8 cellular contexts compared by ENCODE assay signal in genomic region chr2:27703638-27704341, GRCh38. TPM values are rescaled to one million over a fixed set of nuclear protein-coding genes. Genes with fewer than 3 reads are reported as not detected.
A peak's percentile ranks its signal among the peaks of the same experiment; 100 is the strongest.
DNase-seq lines count a peak whose midpoint lies in the region; ATAC-seq, FAIRE-seq and TF ChIP-seq lines count a peak whose summit lies in the region.

No MANE protein-coding gene starts in this region.

- peak overlapping the region; percentile 21 for H2AFZ ChIP-seq in HepG2 (ENCODE audit: low read length)

- in situ Hi-C loops in HepG2 (cut with HindIII; ENCODE audit: extremely low pct_ligation_motif_present, low pct_unique_long_range_greater_than_20kb), result loop anchor here (10.0 kb wide), 1 partner anchor 691 kb away; the partner anchor contains the start of gene FOSL2

- H3K27ac ChIP-seq in CD4-positive, alpha-beta memory T cell (ENCODE audit: low read depth, low read length), result no peak overlapping the region
- no peak overlapping the region for H3K27ac ChIP-seq in HepG2 (ENCODE audit: extremely low read length, insufficient read depth, low read length)

- TF ChIP-seq RAD21 in HepG2 (CRISPR knock-in tag; IDR thresholded peaks at IDR 0.05), result peak; percentile 87

- POLR2A ChIA-PET in CD4-positive, alpha-beta memory T cell (lab: Charles Lee; ENCODE audit: partially characterized antibody), result interaction anchor here (0.6 to 1.1 kb wide), 2 partner anchors 405 to 749 kb away, joined by 3 to 6 read pairs; no protein-coding TSS in a partner anchor
- POLR2A ChIA-PET in HepG2 (lab: Yijun Ruan, JAX), result interaction anchor here (0.8 to 1.4 kb wide), 5 partner anchors 10 to 693 kb away, joined by 3 to 11 read pairs (median 4); no protein-coding TSS in a partner anchor

- TF ChIP-seq EP300 in HepG2 (IDR thresholded peaks at IDR 0.05; ENCODE audit: low read depth in 2 of 2, low read length in 2 of 2), result no peak
- TF ChIP-seq EP300 in HepG2 (CRISPR knock-in tag; IDR thresholded peaks at IDR 0.05; ENCODE audit: borderline replicate concordance), result no peak

- intact Hi-C loops in CD4-positive, alpha-beta memory T cell (cut with micrococcal nuclease), result loop anchor here (1.0 kb wide), 3 partner anchors 689 to 749 kb away; partner anchors contain the start of gene FOSL2
- intact Hi-C loops in HepG2 (cut with micrococcal nuclease; ENCODE audit: unreplicated experiment), result loop anchor here (1.0 to 10.0 kb wide), 5 partner anchors 50 to 861 kb away; partner anchors contain the start of gene MRPL33

- H3K27me3 ChIP-seq in CD4-positive, alpha-beta memory T cell (ENCODE audit: insufficient read depth, low read length), result no peaks in the 10 kb centered on the region
- no peaks in the 10 kb centered on the region for H3K27me3 ChIP-seq in HepG2 (ENCODE audit: control insufficient read depth in 1 of 2, insufficient read depth in 2 of 2, low read length in 2 of 2)

- H3K4me2 ChIP-seq in HepG2 (ENCODE audit: low read depth, low read length), result peak overlapping the region; percentile 58

- no peaks in the 10 kb centered on the region for H3K27me3 Mint-ChIP-seq in CD4-positive, alpha-beta memory T cell
- peaks cover 3% of the 10 kb centered on the region for H3K27me3 Mint-ChIP-seq in HFFc6 (ENCODE audit: insufficient read depth)

- H3K9me3 ChIP-seq in CD4-positive, alpha-beta memory T cell (ENCODE audit: control insufficient read depth in 1 of 2, low read length in 2 of 2), result no peaks in the 10 kb centered on the region
- no peaks in the 10 kb centered on the region for H3K9me3 ChIP-seq in HepG2 (ENCODE audit: low read length)

- no peak overlapping the region for H3K9ac ChIP-seq in HepG2 (ENCODE audit: insufficient read depth, low read depth, low read length)

- H3K36me3 Mint-ChIP-seq in CD4-positive, alpha-beta memory T cell, result no peaks in the 10 kb centered on the region
- H3K36me3 Mint-ChIP-seq in HFFc6 (ENCODE audit: low read depth), result no peaks in the 10 kb centered on the region

- DNase-seq in CD4-positive, alpha-beta memory T cell, result peak; percentile 74 to 79 (median 76)
- DNase-seq in HFFc6, result peak; percentile 84
- DNase-seq in NCI-H510A treated with DMSO at 0.1 percent for 48 hours (lab: John Stamatoyannopoulos, UW), result peak; percentile 80
- peak; percentile 76 for DNase-seq in activated CD4-positive, alpha-beta T cell treated with anti-CD3 and anti-CD28 coated beads for 1 hour
- DNase-seq in cerebellum (ENCODE audit: low spot score), result peak; percentile 76
- DNase-seq in HepG2 (ENCODE audit: low spot score), result peak; percentile 80
- peak; percentile 90 for DNase-seq in stimulated activated CD4-positive, alpha-beta T cell treated with anti-CD3 and anti-CD28 coated beads, Interleukin-4, amount 100 ng/mL, for 24 hours

- BruUV-seq in HepG2 (replicated peaks; lab: Mats Ljungman, UMichigan), result no TSS peak

- peak; percentile 99 for TF ChIP-seq CTCF in HFFc6 (IDR thresholded peaks at IDR 0.05)
- peak; percentile 96 for TF ChIP-seq CTCF in HepG2 (CRISPR knock-in tag; IDR thresholded peaks at IDR 0.05)

- H3K9me3 Mint-ChIP-seq in CD4-positive, alpha-beta memory T cell, result no peaks in the 10 kb centered on the region
- H3K9me3 Mint-ChIP-seq in HFFc6, result no peaks in the 10 kb centered on the region

- peak; percentile 85 for ATAC-seq in HepG2
- ATAC-seq in GM18520 (IDR thresholded peaks at IDR 0.05; ENCODE audit: unreplicated experiment), result no peak

- H3K79me2 ChIP-seq in HepG2 (ENCODE audit: insufficient read depth, low read length), result no peaks in the 10 kb centered on the region

- 28% methylated on average over 9 of the region's 9 CpGs for WGBS in HepG2 (ENCODE audit: low lambda C conversion rate)

- H3K4me1 ChIP-seq in CD4-positive, alpha-beta memory T cell (ENCODE audit: insufficient read depth, low read length), result peaks cover 8% of the 10 kb centered on the region
- peaks cover 55% of the 10 kb centered on the region for H3K4me1 ChIP-seq in HepG2 (ENCODE audit: insufficient read depth, low read length)

- peaks cover 3 to 11% (median 3%) of the 10 kb centered on the region in 4 donors for H3K4me1 Mint-ChIP-seq in CD4-positive, alpha-beta memory T cell
- peaks cover 59% of the 10 kb centered on the region for H3K4me1 Mint-ChIP-seq in HFFc6 (ENCODE audit: low read depth)

- CTCF ChIA-PET in CD4-positive, alpha-beta memory T cell (lab: Charles Lee; ENCODE audit: partially characterized antibody), result interaction anchor here (0.6 to 3.0 kb wide), 20 partner anchors 9 to 790 kb away, joined by 3 to 31 read pairs (median 4); no protein-coding TSS in a partner anchor
- CTCF ChIA-PET in HepG2 (lab: Yijun Ruan, JAX; ENCODE audit: low intra/inter-chr PET ratio, low total read pairs), result interaction anchor here (0.8 to 2.6 kb wide), 7 partner anchors 20 to 749 kb away, joined by 3 to 14 read pairs (median 5); no protein-coding TSS in a partner anchor

- H3K27ac Mint-ChIP-seq in CD4-positive, alpha-beta memory T cell, result peak overlapping the region in 1 of 7 donors; percentile 2
- peak overlapping the region; percentile 68 for H3K27ac Mint-ChIP-seq in HFFc6

- peak; percentile 99 for FAIRE-seq in HepG2 (lab: Jason Lieb, UNC)

- H4K20me1 ChIP-seq in HepG2 (ENCODE audit: insufficient read depth, low read length), result no peaks in the 10 kb centered on the region

- H3K4me3 Mint-ChIP-seq in CD4-positive, alpha-beta memory T cell, result no peak overlapping the region
- H3K4me3 Mint-ChIP-seq in HFFc6, result no peak overlapping the region

- H3K4me3 ChIP-seq in CD4-positive, alpha-beta memory T cell (ENCODE audit: low read length in 2 of 2), result no peak overlapping the region
- no peak overlapping the region for H3K4me3 ChIP-seq in HepG2 (replicated peaks in 1 of 3; ENCODE audit: insufficient read depth in 1 of 3, low read depth in 2 of 3, low read length in 3 of 3)

- no peak for TF ChIP-seq POLR2A in HepG2 (IDR thresholded peaks at IDR 0.05; ENCODE audit: insufficient read depth in 1 of 2, low read depth in 2 of 2, low read length in 2 of 2)

- H3K36me3 ChIP-seq in CD4-positive, alpha-beta memory T cell (ENCODE audit: insufficient read depth, low read length), result no peaks in the 10 kb centered on the region
- no peaks in the 10 kb centered on the region for H3K36me3 ChIP-seq in HepG2 (replicated peaks in 1 of 2; ENCODE audit: control insufficient read depth in 1 of 2, insufficient read depth in 2 of 2, low read length in 2 of 2)

RNA-seq across cellular contexts. Expression of gene SLC4A1AP, which starts 40.1 kb away (rescaled TPM):
- total RNA-seq in CD4-positive, alpha-beta memory T cell, result 10 to 100 TPM; 24.4 to 26.6 TPM
- polyA plus RNA-seq in CD4-positive, alpha-beta memory T cell, result 10 to 100 TPM; 26.4 to 32.1 TPM
- 10 to 100 TPM; 23.0 to 27.1 (median 24.5) TPM for total RNA-seq in HFFc6 (2021; fragmentation: NEBNext Ultra II Directional; extraction: Animal tissue kit (Norgen Biotek cat#: 25700))
- total RNA-seq in cerebellum (20.4 TPM), HepG2 (2016; rRNA removed; fragmentation: Illumina TruSeq; extraction: Trizol) (44.6 and 59.0 TPM in 2 replicates)
- total RNA-seq in HepG2 (2016; cell fraction: cytosol; rRNA removed; fragmentation: Illumina TruSeq; extraction: Trizol; ENCODE audit: low read depth), result 4.9 and 6.1 TPM in 2 replicates
- 44.0 and 52.8 TPM in 2 replicates for total RNA-seq in HepG2 (2016; cell fraction: insoluble cytoplasmic fraction; rRNA removed; fragmentation: Illumina TruSeq; extraction: Trizol)
- 8.2 and 10.0 TPM in 2 replicates for total RNA-seq in HepG2 (2016; cell fraction: membrane; rRNA removed; fragmentation: Illumina TruSeq; extraction: Trizol)
- 31.4 and 34.3 TPM in 2 replicates for total RNA-seq in HepG2 (2016; cell fraction: nucleus; rRNA removed; fragmentation: Illumina TruSeq; extraction: Trizol)
- polyA plus RNA-seq in HepG2 (2011; rRNA removed), result 13.4 and 15.3 TPM in 2 replicates
- 9.4 and 10.5 TPM in 2 replicates for polyA plus RNA-seq in HepG2 (2011; cell fraction: cytosol; rRNA removed)
- polyA plus RNA-seq in HepG2 (2011; cell fraction: nucleus; rRNA removed), result 18.1 and 21.0 TPM in 2 replicates
- polyA plus RNA-seq in HepG2 (2012), result 21.9 and 28.3 TPM in 2 replicates
- polyA plus RNA-seq in HepG2 (2016; cell fraction: cytosol; fragmentation: Illumina TruSeq; extraction: Trizol; ENCODE audit: low read depth), result 1.9 and 2.3 TPM in 2 replicates
- 49.7 and 51.9 TPM in 2 replicates for polyA plus RNA-seq in HepG2 (2016; cell fraction: insoluble cytoplasmic fraction; fragmentation: Illumina TruSeq; extraction: Trizol; ENCODE audit: low read depth)
- polyA plus RNA-seq in HepG2 (2016; cell fraction: membrane; fragmentation: Illumina TruSeq; extraction: Trizol; ENCODE audit: low read depth), result 3.4 and 4.5 TPM in 2 replicates
- polyA plus RNA-seq in HepG2 (2016; cell fraction: nucleus; fragmentation: Illumina TruSeq; extraction: Trizol; ENCODE audit: insufficient read depth, low read depth), result 42.8 and 45.5 TPM in 2 replicates
- polyA minus RNA-seq in HepG2 (2011; rRNA and poly(A)+ RNA removed; ENCODE audit: low replicate concordance), result 11.2 and 15.3 TPM in 2 replicates
- polyA minus RNA-seq in HepG2 (2011; cell fraction: cytosol; rRNA and poly(A)+ RNA removed), result 13.8 and 14.9 TPM in 2 replicates
- 18.9 and 22.8 TPM in 2 replicates for polyA minus RNA-seq in HepG2 (2011; cell fraction: nucleus; rRNA and poly(A)+ RNA removed)

RNA-seq across cellular contexts. Expression of gene SUPT7L, which starts 40.4 kb away (rescaled TPM):
- 10 to 100 TPM; 45.4 to 48.5 TPM for total RNA-seq in CD4-positive, alpha-beta memory T cell
- polyA plus RNA-seq in CD4-positive, alpha-beta memory T cell, result 10 to 100 TPM; 21.4 to 22.7 TPM
- 10 to 100 TPM; 22.7 to 26.4 (median 24.2) TPM for total RNA-seq in HFFc6 (2021; fragmentation: NEBNext Ultra II Directional; extraction: Animal tissue kit (Norgen Biotek cat#: 25700))
- 37.1 TPM for total RNA-seq in cerebellum
- total RNA-seq in HepG2 (2016; rRNA removed; fragmentation: Illumina TruSeq; extraction: Trizol), result 28.7 and 32.9 TPM in 2 replicates
- 4.8 and 5.8 TPM in 2 replicates for total RNA-seq in HepG2 (2016; cell fraction: cytosol; rRNA removed; fragmentation: Illumina TruSeq; extraction: Trizol; ENCODE audit: low read depth)
- total RNA-seq in HepG2 (2016; cell fraction: insoluble cytoplasmic fraction; rRNA removed; fragmentation: Illumina TruSeq; extraction: Trizol), result 27.3 and 33.0 TPM in 2 replicates
- total RNA-seq in HepG2 (2016; cell fraction: membrane; rRNA removed; fragmentation: Illumina TruSeq; extraction: Trizol), result 11.7 TPM in 2 replicates
- 46.3 and 47.7 TPM in 2 replicates for total RNA-seq in HepG2 (2016; cell fraction: nucleus; rRNA removed; fragmentation: Illumina TruSeq; extraction: Trizol)
- polyA plus RNA-seq in HepG2 (2011; rRNA removed), result 77.5 and 78.0 TPM in 2 replicates
- 42.9 and 43.8 TPM in 2 replicates for polyA plus RNA-seq in HepG2 (2011; cell fraction: cytosol; rRNA removed)
- 131 and 148 TPM in 2 replicates for polyA plus RNA-seq in HepG2 (2011; cell fraction: nucleus; rRNA removed)
- 36.6 and 37.0 TPM in 2 replicates for polyA plus RNA-seq in HepG2 (2012)
- 2.7 and 2.9 TPM in 2 replicates for polyA plus RNA-seq in HepG2 (2016; cell fraction: cytosol; fragmentation: Illumina TruSeq; extraction: Trizol; ENCODE audit: low read depth)
- 35.5 and 40.9 TPM in 2 replicates for polyA plus RNA-seq in HepG2 (2016; cell fraction: insoluble cytoplasmic fraction; fragmentation: Illumina TruSeq; extraction: Trizol; ENCODE audit: low read depth)
- 7.6 and 8.4 TPM in 2 replicates for polyA plus RNA-seq in HepG2 (2016; cell fraction: membrane; fragmentation: Illumina TruSeq; extraction: Trizol; ENCODE audit: low read depth)
- 97.5 and 99.5 TPM in 2 replicates for polyA plus RNA-seq in HepG2 (2016; cell fraction: nucleus; fragmentation: Illumina TruSeq; extraction: Trizol; ENCODE audit: insufficient read depth, low read depth)
- polyA minus RNA-seq in HepG2 (2011; rRNA and poly(A)+ RNA removed; ENCODE audit: low replicate concordance), result 56.7 and 59.6 TPM in 2 replicates
- polyA minus RNA-seq in HepG2 (2011; cell fraction: cytosol; rRNA and poly(A)+ RNA removed), result 26.8 and 31.8 TPM in 2 replicates
- polyA minus RNA-seq in HepG2 (2011; cell fraction: nucleus; rRNA and poly(A)+ RNA removed), result 76.9 and 100 TPM in 2 replicates
